Comparison of ENCODE assay signal across 5 cellular contexts in the genomic region with DNA sequence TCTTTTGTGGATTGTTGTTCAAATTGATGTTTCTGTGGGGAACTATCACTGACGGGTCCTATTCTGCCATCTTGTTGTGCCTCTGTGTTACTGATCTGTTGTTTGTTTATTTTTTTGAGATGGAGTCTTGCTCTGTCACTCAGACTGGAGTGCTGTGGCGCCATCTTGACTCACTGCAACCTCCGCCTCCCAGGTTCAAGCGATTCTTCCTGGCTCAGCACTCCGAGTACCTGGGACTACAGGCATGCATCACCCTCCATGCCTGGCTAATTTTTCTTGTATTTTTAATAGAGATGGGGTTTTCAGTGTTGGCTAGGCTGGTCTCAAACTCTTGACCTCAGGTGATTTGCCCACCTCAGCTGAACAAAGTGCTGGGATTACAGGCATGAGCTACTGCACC.
"Had no signal": no experiment of that assay in that cellular context is flagged by ENCODE, and none has a peak within 500 bp of the region (broad histone marks: within the 10 kb centered on the region; RNA-seq: fewer than 3 reads in every experiment).

No MANE protein-coding gene starts in this region.

- H3K4me3 Mint-ChIP-seq: HFFc6 had no signal

- DNase-seq: GM23248, GOT3, H7, HFFc6, IMR-90 had no signal

- H3K9me3 Mint-ChIP-seq: HFFc6 had no signal

- H3K27ac Mint-ChIP-seq: HFFc6 had no signal
